31 cellular contexts compared by ENCODE assay signal in genomic region chr6:6219716-6220115, GRCh38.
"Had no signal": no experiment of that assay in that cellular context is flagged by ENCODE, and none has a peak within 500 bp of the region (broad histone marks: within the 10 kb centered on the region; RNA-seq: fewer than 3 reads in every experiment).

No MANE protein-coding gene starts in this region.

- H3K27ac ChIP-seq: neutrophil, ovary, parathyroid adenoma, psoas muscle, spleen, stomach, suprapubic skin, testis, tibial artery, transverse colon, upper lobe of right lung, uterus had no signal

- H2AFZ ChIP-seq: parathyroid adenoma had no signal

- ATAC-seq: naive thymus-derived CD8-positive, alpha-beta T cell; psoas muscle had no signal

- H3K4me3 ChIP-seq: ovary, psoas muscle, smooth muscle cell, spleen, stomach, suprapubic skin, testis, tibial artery, transverse colon, upper lobe of right lung, uterus had no signal

- H3K9ac ChIP-seq: parathyroid adenoma had no signal

- H3K36me3 Mint-ChIP-seq: naive B cell; naive thymus-derived CD8-positive, alpha-beta T cell; natural killer cell treated with Interleukin-12 subunit alpha and Interleukin-12 subunit beta and Interleukin-15 and Interleukin-18, amount 100 ng/mL, for 72 hours; stimulated activated memory B cell treated with anti-CD40 and anti-IgM and Interleukin-4, amounts not matched to agents 10 μg/mL and 1 μg/mL and 100 μg/mL, for 72 hours; type B pancreatic cell had no signal

- H3K4me3 Mint-ChIP-seq: naive B cell; naive thymus-derived CD8-positive, alpha-beta T cell; natural killer cell treated with Interleukin-12 subunit alpha and Interleukin-12 subunit beta and Interleukin-15 and Interleukin-18, amount 100 ng/mL, for 72 hours; nephron progenitor cell; neural crest cell; stimulated activated memory B cell treated with anti-CD40 and anti-IgM and Interleukin-4, amounts not matched to agents 10 μg/mL and 1 μg/mL and 100 μg/mL, for 72 hours; stimulated activated naive CD8-positive, alpha-beta T cell treated with anti-CD3 and anti-CD28 coated beads, Interleukin-15, Interleukin-2, amounts not matched to agents 100 ng/mL and 50 ng/mL, for 24 hours; type B pancreatic cell had no signal

- DNase-seq: naive B cell; naive thymus-derived CD8-positive, alpha-beta T cell; nephron progenitor cell; nucleus accumbens; ovary; posterior cingulate gyrus; psoas muscle; right cardiac atrium; spleen; stimulated activated CD4-positive, alpha-beta T cell treated with anti-CD3 and anti-CD28 coated beads, Interleukin-12 subunit alpha, Interleukin-12 subunit beta, amount 100 ng/mL, for 4 hours; stimulated activated CD4-positive, alpha-beta T cell treated with anti-CD3 and anti-CD28 coated beads, Interleukin-1b, Interleukin-23, amount 100 ng/mL, for 48 hours; stimulated activated CD4-positive, alpha-beta T cell treated with anti-CD3 and anti-CD28 coated beads, Interleukin-4, amount 100 ng/mL, for 1 hour; stimulated activated CD4-positive, alpha-beta T cell treated with anti-CD3 and anti-CD28 coated beads, Interleukin-4, amount 100 ng/mL, for 4 hours; stimulated activated CD8-positive, alpha-beta memory T cell treated with anti-CD3 and anti-CD28 coated beads, Interleukin-4, amount 100 ng/mL, for 48 hours; stimulated activated naive CD4-positive, alpha-beta T cell treated with Interleukin-2 at 50 U/mL for 16 hours; stomach; testis; tibial artery; transverse colon; upper lobe of right lung; uterus had no signal

- H3K36me3 ChIP-seq: neutrophil, ovary, spleen, stomach, suprapubic skin, tibial artery, transverse colon, upper lobe of right lung, uterus had no signal

- H3K4me1 Mint-ChIP-seq: naive B cell; naive thymus-derived CD8-positive, alpha-beta T cell; neural crest cell; stimulated activated memory B cell treated with anti-CD40 and anti-IgM and Interleukin-4, amounts not matched to agents 10 μg/mL and 1 μg/mL and 100 μg/mL, for 72 hours had no signal

- H3K4me1 ChIP-seq: parathyroid adenoma, psoas muscle, spleen, stomach, suprapubic skin, testis, tibial artery, transverse colon, upper lobe of right lung, uterus had no signal

- H3K9me3 Mint-ChIP-seq: naive thymus-derived CD8-positive, alpha-beta T cell; natural killer cell treated with Interleukin-12 subunit alpha and Interleukin-12 subunit beta and Interleukin-15 and Interleukin-18, amount 100 ng/mL, for 72 hours; neural crest cell; stimulated activated memory B cell treated with anti-CD40 and anti-IgM and Interleukin-4, amounts not matched to agents 10 μg/mL and 1 μg/mL and 100 μg/mL, for 72 hours; stimulated activated naive CD8-positive, alpha-beta T cell treated with anti-CD3 and anti-CD28 coated beads, Interleukin-15, Interleukin-2, amounts not matched to agents 100 ng/mL and 50 ng/mL, for 24 hours; type B pancreatic cell had no signal

- H3K4me2 ChIP-seq: smooth muscle cell had no signal

- H3K79me2 ChIP-seq: parathyroid adenoma had no signal

- H3K27ac Mint-ChIP-seq: naive thymus-derived CD8-positive, alpha-beta T cell; natural killer cell treated with Interleukin-12 subunit alpha and Interleukin-12 subunit beta and Interleukin-15 and Interleukin-18, amount 100 ng/mL, for 72 hours; nephron progenitor cell; progenitor cell of endocrine pancreas; stimulated activated memory B cell treated with anti-CD40 and anti-IgM and Interleukin-4, amounts not matched to agents 10 μg/mL and 1 μg/mL and 100 μg/mL, for 72 hours; stimulated activated naive CD8-positive, alpha-beta T cell treated with anti-CD3 and anti-CD28 coated beads, Interleukin-15, Interleukin-2, amounts not matched to agents 100 ng/mL and 50 ng/mL, for 24 hours; type B pancreatic cell had no signal

- H3K27me3 Mint-ChIP-seq: progenitor cell of endocrine pancreas had no signal

- H3K27me3 ChIP-seq: neutrophil, ovary, stomach, suprapubic skin, testis, tibial artery, transverse colon, upper lobe of right lung, uterus had no signal

- H3K9me3 ChIP-seq: neutrophil, ovary, psoas muscle, spleen, stomach, suprapubic skin, testis, tibial artery, transverse colon, upper lobe of right lung, uterus had no signal
